Comparison of ENCODE assay signal across 24 cellular contexts in genomic region chr13:49624207-49624606, GRCh38. TPM values are rescaled to one million over a fixed set of nuclear protein-coding genes. Genes with fewer than 3 reads are reported as not detected.
"Had no signal": no experiment of that assay in that cellular context is flagged by ENCODE, and none has a peak within 500 bp of the region (broad histone marks: within the 10 kb centered on the region; RNA-seq: fewer than 3 reads in every experiment).

No MANE protein-coding gene starts in this region.

- H3K27ac ChIP-seq: HL-60 had no signal

- FAIRE-seq: HTR-8/SVneo, RCC 7860 had no signal

- H3K4me2 ChIP-seq: SK-N-SH had no signal

- H3K9me3 ChIP-seq: MG63, SK-N-SH had no signal

- H3K4me3 ChIP-seq: MG63 had no signal

- H3K27me3 ChIP-seq: MG63 had no signal

- H3K9me2 ChIP-seq: SK-N-SH had no signal

- DNase-seq: Karpas-422, KG1, MG63, NCI-H1092, NCI-H1105 treated with DMSO at 0.1 percent for 48 hours, NCI-H1417 treated with DMSO at 0.1 percent for 48 hours, NCI-H146, NCI-H1694 treated with DMSO at 0.1 percent for 48 hours, NCI-H1930, NCI-H2081, NCI-H2107, NCI-H2227 treated with DMSO at 0.1 percent for 48 hours, NCI-H446, NCI-H510A, NCI-H524 treated with DMSO at 0.1 percent for 48 hours, NCI-H69, NCI-H774, RPMI8226, SHP77, SK-N-SH had no signal

- H3K9ac ChIP-seq: SK-N-SH had no signal

- H3K36me3 ChIP-seq: MG63 had no signal

RNA-seq across cellular contexts. Expression of gene ARL11, which starts 4.1 kb away (rescaled TPM):
- total RNA-seq: SK-MEL-5 had no signal
- polyA plus RNA-seq: SK-N-SH had no signal
